18 cellular contexts compared by ENCODE assay signal in genomic region chr14:53043107-53043704, GRCh38.
A peak's percentile ranks its signal among the peaks of the same experiment; 100 is the strongest.
DNase-seq lines count a peak whose midpoint lies in the region; TF ChIP-seq lines count a peak whose summit lies in the region.
"Had no signal": no experiment of that assay in that cellular context is flagged by ENCODE, and none has a peak within 500 bp of the region (broad histone marks: within the 10 kb centered on the region; RNA-seq: fewer than 3 reads in every experiment).

No MANE protein-coding gene starts in this region.

- peaks cover 6% of the 10 kb centered on the region for H3K36me3 ChIP-seq in cardiac muscle cell
- H3K36me3 ChIP-seq in muscle layer of duodenum (ENCODE audit: control insufficient read depth in 1 of 2, insufficient read depth in 2 of 2, low read length in 2 of 2), result peaks cover 5 to 13% of the 10 kb centered on the region in 2 donors
- H3K36me3 ChIP-seq in tibial nerve, result peaks cover 0 to 18% (median 0%) of the 10 kb centered on the region in 3 donors
- no peaks in the 10 kb centered on the region for H3K36me3 ChIP-seq in testis (ENCODE audit: low read depth, missing control alignments)

- TF ChIP-seq CTCF in brain (conservative IDR thresholded peaks at IDR 0.05) (no peak), cardiac muscle cell (IDR thresholded peaks at IDR 0.05; ENCODE audit: low read depth, low read length) (no peak), tibial nerve (IDR thresholded peaks at IDR 0.05) (no peak), testis (IDR thresholded peaks at IDR 0.05) (no peak)

- H3K4me3 Mint-ChIP-seq in brain, result no peak overlapping the region
- H3K4me3 Mint-ChIP-seq: activated T-helper 1 cell treated with anti-CD3 and anti-CD28 coated beads, Interleukin-12 subunit alpha, Interleukin-12 subunit beta, Interleukin-2, Interleukin-4 antibody, amounts not matched to agents 30 ng/mL and 10 ng/mL and 1 ng/mL, durations not matched to agents 14 hours and 24 hours and 36 hours; B cell; endodermal cell; nephron progenitor cell; T-helper 1 cell treated with Interleukin-12 subunit alpha and Interleukin-12 subunit beta and Interleukin-4 antibody, amounts not matched to agents 30 μg/mL and 1 μg/mL, for 36 hours; WTC11 had no signal

- peaks cover 27% of the 10 kb centered on the region for H3K4me1 Mint-ChIP-seq in brain
- H3K4me1 Mint-ChIP-seq: B cell, WTC11 had no signal

- H3K27ac Mint-ChIP-seq in brain, result peak overlapping the region in 3 of 5 experiments; percentile 67 to 81 (median 77)
- H3K27ac Mint-ChIP-seq: activated T-helper 1 cell treated with anti-CD3 and anti-CD28 coated beads, Interleukin-12 subunit alpha, Interleukin-12 subunit beta, Interleukin-2, Interleukin-4 antibody, amounts not matched to agents 30 ng/mL and 10 ng/mL and 1 ng/mL, durations not matched to agents 14 hours and 24 hours and 36 hours; B cell; endodermal cell; nephron progenitor cell; T-helper 1 cell treated with Interleukin-12 subunit alpha and Interleukin-12 subunit beta and Interleukin-4 antibody, amounts not matched to agents 30 μg/mL and 1 μg/mL, for 36 hours; WTC11 had no signal

- WGBS in tibial nerve, 2 donors, result 34 to 41% methylated on average over 6 of the region's 6 CpGs
- WGBS in testis, 2 donors, result 51 to 58% methylated on average over 6 of the region's 6 CpGs

- H3K27me3 Mint-ChIP-seq in brain, result no peaks in the 10 kb centered on the region
- H3K27me3 Mint-ChIP-seq: B cell had no signal

- H3K27ac ChIP-seq in cardiac muscle cell, result peak overlapping the region; percentile 91
- peak overlapping the region; percentile 27 for H3K27ac ChIP-seq in muscle layer of duodenum (ENCODE audit: low read length)
- peak overlapping the region; percentile 43 to 86 (median 64) for H3K27ac ChIP-seq in tibial nerve
- H3K27ac ChIP-seq in testis, result peak overlapping the region in 1 of 2 donors; percentile 10
- H3K27ac ChIP-seq: foreskin keratinocyte had no signal

- TF ChIP-seq POLR2A in tibial nerve (IDR thresholded peaks at IDR 0.05), result no peak
- TF ChIP-seq POLR2A in testis (IDR thresholded peaks at IDR 0.05), result no peak

- H3K4me1 ChIP-seq in cardiac muscle cell (ENCODE audit: low read depth) (peaks cover 31% of the 10 kb centered on the region), muscle layer of duodenum (ENCODE audit: control insufficient read depth in 1 of 2, insufficient read depth in 2 of 2, low read length in 2 of 2) (peaks cover 3 to 4% of the 10 kb centered on the region in 2 donors), tibial nerve (peaks cover 0 to 32% (median 7%) of the 10 kb centered on the region in 4 donors), testis (peaks cover 4% of the 10 kb centered on the region)
- H3K4me1 ChIP-seq: foreskin keratinocyte had no signal

- H3K27me3 ChIP-seq in cardiac muscle cell (no peaks in the 10 kb centered on the region), muscle layer of duodenum (ENCODE audit: low read depth, low read length) (no peaks in the 10 kb centered on the region), tibial nerve (no peaks in the 10 kb centered on the region), testis (no peaks in the 10 kb centered on the region)
- H3K27me3 ChIP-seq: foreskin keratinocyte had no signal

- peaks cover 62% of the 10 kb centered on the region for H3K36me3 Mint-ChIP-seq in brain

- peaks cover 0 to under 1% (median 0%) of the 10 kb centered on the region in 5 experiments for H3K9me3 Mint-ChIP-seq in brain
- H3K9me3 Mint-ChIP-seq: activated T-helper 1 cell treated with anti-CD3 and anti-CD28 coated beads, Interleukin-12 subunit alpha, Interleukin-12 subunit beta, Interleukin-2, Interleukin-4 antibody, amounts not matched to agents 30 ng/mL and 10 ng/mL and 1 ng/mL, durations not matched to agents 14 hours and 24 hours and 36 hours; endodermal cell; nephron progenitor cell; T-helper 1 cell treated with Interleukin-12 subunit alpha and Interleukin-12 subunit beta and Interleukin-4 antibody, amounts not matched to agents 30 μg/mL and 1 μg/mL, for 36 hours; WTC11 had no signal

- no peak overlapping the region for H3K4me3 ChIP-seq in cardiac muscle cell
- peak overlapping the region in 1 of 2 donors; percentile 36 for H3K4me3 ChIP-seq in muscle layer of duodenum (ENCODE audit: low read depth in 1 of 2, low read length in 2 of 2)
- H3K4me3 ChIP-seq in tibial nerve, result no peak overlapping the region
- H3K4me3 ChIP-seq in testis, result no peak overlapping the region

- DNase-seq in cardiac muscle cell (ENCODE audit: low read depth in 1 of 2, low spot score in 1 of 2), result peak in 1 of 2 donors; percentile 67
- no peak for DNase-seq in tibial nerve (ENCODE audit: low spot score in 2 of 2)
- DNase-seq in testis, result no peak
- no peak for DNase-seq in pons (ENCODE audit: low spot score)
- no peak for DNase-seq in NCI-H524 (lab: John Stamatoyannopoulos, UW)
- DNase-seq in NCI-H2029 (lab: John Stamatoyannopoulos, UW), result no peak
- DNase-seq: endodermal cell, foreskin keratinocyte, NCI-H2029 treated with DMSO at 0.1 percent for 48 hours, NCI-H510A treated with DMSO at 0.1 percent for 48 hours, nephron progenitor cell, SHP77 treated with DMSO at 0.1 percent for 48 hours had no signal

- H3K9me3 ChIP-seq in cardiac muscle cell (ENCODE audit: low read depth) (no peaks in the 10 kb centered on the region), muscle layer of duodenum (ENCODE audit: control insufficient read depth in 1 of 2, low read length in 2 of 2) (no peaks in the 10 kb centered on the region), tibial nerve (no peaks in the 10 kb centered on the region), testis (no peaks in the 10 kb centered on the region)

- no peak for TF ChIP-seq EP300 in tibial nerve (IDR thresholded peaks at IDR 0.05)

- intact Hi-C loops in testis (cut with DNase I; ENCODE audit: low total_unique reads), result no loop called here
